17 cellular contexts compared by ENCODE assay signal in the genomic region with DNA sequence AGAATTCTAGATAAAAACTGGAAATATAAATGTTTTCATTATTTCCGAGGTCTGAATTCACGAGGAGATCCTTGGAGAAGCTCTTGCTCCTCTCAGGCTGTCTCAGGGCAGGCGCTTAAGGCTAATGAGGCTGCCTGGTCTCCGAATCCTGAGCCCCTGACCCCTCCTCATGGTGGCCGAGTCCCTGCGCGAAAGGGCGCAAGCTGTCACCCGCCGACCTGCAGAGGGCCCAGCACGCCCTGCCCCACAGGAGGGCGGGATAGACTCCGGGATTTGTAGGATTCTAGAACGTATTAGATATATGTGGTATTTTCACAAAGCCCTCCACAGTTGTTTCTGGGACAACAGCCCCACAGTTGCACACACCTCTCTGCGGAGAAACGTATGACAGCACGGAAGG.
DNase-seq lines count a peak whose midpoint lies in the region; ATAC-seq, FAIRE-seq and TF ChIP-seq lines count a peak whose summit lies in the region.
"Had no signal": no experiment of that assay in that cellular context is flagged by ENCODE, and none has a peak within 500 bp of the region (broad histone marks: within the 10 kb centered on the region; RNA-seq: fewer than 3 reads in every experiment).

No MANE protein-coding gene starts in this region.

- H3K4me2 ChIP-seq in GM23338 (no peak overlapping the region), K562 (ENCODE audit: insufficient read depth, low read length) (peak overlapping the region; percentile 25; the same call in 1 of the 2 replicates)

- TF ChIP-seq RAD21 in K562 (CRISPR knock-in tag; conservative IDR thresholded peaks at IDR 0.05 in 1 of 2, IDR thresholded peaks at IDR 0.05 in 1 of 2) = peak in 1 of 2 experiments; percentile 10; a peak in 1 of 4 replicates

- H3K36me3 ChIP-seq in GM23338 (ENCODE audit: insufficient read depth) (no peaks in the 10 kb centered on the region), K562 (ENCODE audit: control insufficient read depth, insufficient read depth, low read length) (no peaks in the 10 kb centered on the region), mucosa of descending colon (ENCODE audit: low read depth) (no peaks in the 10 kb centered on the region), upper lobe of right lung (no peaks in the 10 kb centered on the region)
- H3K36me3 ChIP-seq: HAP-1 had no signal

- peak overlapping the region; percentile 93 for H2AFZ ChIP-seq in GM23338
- H2AFZ ChIP-seq in K562 (ENCODE audit: low read depth, low read length) = peak overlapping the region; percentile 55; the same call in 1 of the 2 replicates

- no peaks in the 10 kb centered on the region for H4K20me1 ChIP-seq in GM23338 (replicated peaks; ENCODE audit: insufficient read depth)
- H4K20me1 ChIP-seq in K562 (replicated peaks; ENCODE audit: control insufficient read depth, insufficient read depth, low read length) = no peaks in the 10 kb centered on the region

- TF ChIP-seq EP300 in K562 (IDR thresholded peaks at IDR 0.05; ENCODE audit: low read length) = no peak

- CTCF ChIA-PET in K562 (lab: Yijun Ruan, JAX; ENCODE audit: low intra/inter-chr PET ratio) = no interaction called here

- no peaks in the 10 kb centered on the region for H3K9me3 Mint-ChIP-seq in GM23338
- no peaks in the 10 kb centered on the region for H3K9me3 Mint-ChIP-seq in activated T-cell treated with anti-CD3 and anti-CD28 coated beads, Interleukin-2, amount 50 U/mL, for 72 hours
- H3K9me3 Mint-ChIP-seq: CD4-positive, alpha-beta T cell; IgD-negative memory B cell had no signal

- ATAC-seq in GM23338 (peak; percentile 75), K562 (peak; percentile 80), mucosa of descending colon (peak; percentile 25), upper lobe of right lung (peak; percentile 55), GM21526 (IDR thresholded peaks at IDR 0.05; ENCODE audit: low FRiP score, unreplicated experiment) (no peak)
- no peak for ATAC-seq in activated T-cell treated with anti-CD3 and anti-CD28 coated beads, Interleukin-2, amount 50 U/mL, for 72 hours (replicated peaks in 1 of 2)
- ATAC-seq: HepG2 had no signal

- no peaks in the 10 kb centered on the region for H3F3A ChIP-seq in GM23338 (replicated peaks; ENCODE audit: low read depth)

- H3K4me1 ChIP-seq in GM23338 (ENCODE audit: insufficient read depth) (no peaks in the 10 kb centered on the region), K562 (replicated peaks in 1 of 2; ENCODE audit: control insufficient read depth in 2 of 2, insufficient read depth in 2 of 2, low read length in 2 of 2) (peaks cover 0 to 5% of the 10 kb centered on the region in 2 experiments; a peak in 1 of 5 replicates), mucosa of descending colon (ENCODE audit: low read depth) (no peaks in the 10 kb centered on the region), upper lobe of right lung (no peaks in the 10 kb centered on the region)
- H3K4me1 ChIP-seq: Caco-2, HAP-1 had no signal

- no peaks in the 10 kb centered on the region for H3K9me1 ChIP-seq in K562 (ENCODE audit: control insufficient read depth, insufficient read depth, low read length)

- FAIRE-seq in K562 (lab: Jason Lieb, UNC) = no peak
- FAIRE-seq: A204.1, H1, HepG2 had no signal

- no peak overlapping the region for H3K4me3 Mint-ChIP-seq in GM23338
- H3K4me3 Mint-ChIP-seq in activated T-cell treated with anti-CD3 and anti-CD28 coated beads, Interleukin-2, amount 50 U/mL, for 72 hours = no peak overlapping the region
- H3K4me3 Mint-ChIP-seq: CD4-positive, alpha-beta T cell; IgD-negative memory B cell had no signal

- in situ Hi-C loops in K562 (cut with MboI) = no loop called here

- TF ChIP-seq CTCF in GM23338 (conservative IDR thresholded peaks at IDR 0.05; ENCODE audit: low read depth in 2 of 2) = 0 out of 4 replicates have a peak, but pooled peaks of 1 of the 2 experiments have one; percentile 7
- TF ChIP-seq CTCF in K562 (IDR thresholded peaks at IDR 0.05 in 2 of 3, conservative IDR thresholded peaks at IDR 0.05 in 1 of 3; ENCODE audit: insufficient read depth in 2 of 3, low read depth in 1 of 3, low read length in 3 of 3) = no peak
- TF ChIP-seq CTCF in mucosa of descending colon (IDR thresholded peaks at IDR 0.05) = no peak
- no peak for TF ChIP-seq CTCF in upper lobe of right lung (IDR thresholded peaks at IDR 0.05)

- TF ChIP-seq POLR2A in K562 (conservative IDR thresholded peaks at IDR 0.05) = no peak

- no peaks in the 10 kb centered on the region for H3K36me3 Mint-ChIP-seq in GM23338 (ENCODE audit: low read depth)
- no peaks in the 10 kb centered on the region for H3K36me3 Mint-ChIP-seq in activated T-cell treated with anti-CD3 and anti-CD28 coated beads, Interleukin-2, amount 50 U/mL, for 72 hours (ENCODE audit: insufficient read depth in 2 of 2)
- H3K36me3 Mint-ChIP-seq: IgD-negative memory B cell had no signal

- H3K4me3 ChIP-seq in GM23338 = no peak overlapping the region
- H3K4me3 ChIP-seq in K562 = peak overlapping the region; percentile 18
- H3K4me3 ChIP-seq in mucosa of descending colon = no peak overlapping the region
- H3K4me3 ChIP-seq in upper lobe of right lung = no peak overlapping the region
- H3K4me3 ChIP-seq: HAP-1 had no signal

- H3K9me3 ChIP-seq in K562 (replicated peaks; ENCODE audit: control insufficient read depth, insufficient read depth, low read depth, low read length) (no peaks in the 10 kb centered on the region), mucosa of descending colon (no peaks in the 10 kb centered on the region), upper lobe of right lung (no peaks in the 10 kb centered on the region)
- H3K9me3 ChIP-seq: Caco-2, HAP-1 had no signal

- peak; percentile 16 for DNase-seq in GM23338 (ENCODE audit: low spot score)
- peak in 1 of 4 experiments; percentile 13 for DNase-seq in K562 (ENCODE audit: extremely low read depth in 1 of 4, low spot score in 3 of 4)
- no peak for DNase-seq in mucosa of descending colon
- no peak for DNase-seq in upper lobe of right lung
- no peak for DNase-seq in activated T-cell treated with anti-CD3 and anti-CD28 coated beads, Interleukin-2, amount 50 U/mL, for 72 hours
- no peak for DNase-seq in NCI-H1105 (lab: John Stamatoyannopoulos, UW)
- DNase-seq: ACHN; Caco-2; CD4-positive, alpha-beta T cell; GDM1 had no signal

- H3K27ac ChIP-seq in GM23338 (ENCODE audit: low read depth) (no peak overlapping the region), K562 (ENCODE audit: extremely low read depth, low read depth, low read length) (no peak overlapping the region), upper lobe of right lung (no peak overlapping the region)
- H3K27ac ChIP-seq: C4-2B had no signal

- no TSS peak for BruUV-seq in K562 (replicated peaks; lab: Mats Ljungman, UMichigan)

- intact Hi-C loops in K562 (cut with micrococcal nuclease) (no loop called here), mucosa of descending colon (cut with DNase I, micrococcal nuclease) (no loop called here), upper lobe of right lung (cut with DNase I) (no loop called here)

- H3K4me1 Mint-ChIP-seq in GM23338 = no peaks in the 10 kb centered on the region
- no peaks in the 10 kb centered on the region for H3K4me1 Mint-ChIP-seq in activated T-cell treated with anti-CD3 and anti-CD28 coated beads, Interleukin-2, amount 50 U/mL, for 72 hours (ENCODE audit: low read depth)
- H3K4me1 Mint-ChIP-seq: IgD-negative memory B cell had no signal

- peaks cover 4% of the 10 kb centered on the region; the same call in 1 of the 2 replicates for H3K9me2 ChIP-seq in GM23338 (ENCODE audit: insufficient read depth)

- H3K79me2 ChIP-seq in GM23338 (replicated peaks; ENCODE audit: insufficient read depth) (no peaks in the 10 kb centered on the region), K562 (ENCODE audit: control insufficient read depth, insufficient read depth, low read length) (no peaks in the 10 kb centered on the region; the same call in 2 of the 3 replicates)

- POLR2A ChIA-PET in K562 (lab: Yijun Ruan, JAX) = no interaction called here

- no peaks in the 10 kb centered on the region for H3K27me3 Mint-ChIP-seq in GM23338 (ENCODE audit: insufficient read depth, low read depth, poor library complexity)
- H3K27me3 Mint-ChIP-seq in activated T-cell treated with anti-CD3 and anti-CD28 coated beads, Interleukin-2, amount 50 U/mL, for 72 hours (ENCODE audit: low read depth) = no peaks in the 10 kb centered on the region
- H3K27me3 Mint-ChIP-seq: CD4-positive, alpha-beta T cell; IgD-negative memory B cell had no signal

- under 1% methylated on average over 17 of the region's 17 CpGs for WGBS in K562 (ENCODE audit: insufficient coverage, low coverage, missing lambda C conversion rate)

- no peak overlapping the region for H3K27ac Mint-ChIP-seq in GM23338
- H3K27ac Mint-ChIP-seq in activated T-cell treated with anti-CD3 and anti-CD28 coated beads, Interleukin-2, amount 50 U/mL, for 72 hours = no peak overlapping the region
- H3K27ac Mint-ChIP-seq: CD4-positive, alpha-beta T cell; IgD-negative memory B cell had no signal

- H3K27me3 ChIP-seq in GM23338 (ENCODE audit: insufficient read depth) (no peaks in the 10 kb centered on the region), K562 (ENCODE audit: control insufficient read depth in 2 of 2, insufficient read depth in 2 of 2, low read length in 2 of 2) (no peaks in the 10 kb centered on the region), upper lobe of right lung (no peaks in the 10 kb centered on the region)

- no peak overlapping the region for H3K9ac ChIP-seq in K562 (ENCODE audit: insufficient read depth in 1 of 2, low read depth in 2 of 2, low read length in 2 of 2)

TF ChIP-seq in GM23338, 12 proteins besides CTCF, POLR2A, EP300 and RAD21 (continues in another document):
- TF ChIP-seq CREB1 (CRISPR knock-in tag; IDR thresholded peaks at IDR 0.05; ENCODE audit: low read depth) (no peak), STAT1 (IDR thresholded peaks at IDR 0.05; ENCODE audit: unreplicated experiment) (no peak)

TF ChIP-seq in K562, 482 proteins besides CTCF, POLR2A, EP300 and RAD21 (continues in another document):
- no peak for TF ChIP-seq TAF15 (IDR thresholded peaks at IDR 0.05; ENCODE audit: low read depth, low read length)
- no peak for TF ChIP-seq MEIS2 (IDR thresholded peaks at IDR 0.05; ENCODE audit: partially characterized antibody)
- TF ChIP-seq TRIM24 (IDR thresholded peaks at IDR 0.05) = no peak
- TF ChIP-seq, protein P1, sequence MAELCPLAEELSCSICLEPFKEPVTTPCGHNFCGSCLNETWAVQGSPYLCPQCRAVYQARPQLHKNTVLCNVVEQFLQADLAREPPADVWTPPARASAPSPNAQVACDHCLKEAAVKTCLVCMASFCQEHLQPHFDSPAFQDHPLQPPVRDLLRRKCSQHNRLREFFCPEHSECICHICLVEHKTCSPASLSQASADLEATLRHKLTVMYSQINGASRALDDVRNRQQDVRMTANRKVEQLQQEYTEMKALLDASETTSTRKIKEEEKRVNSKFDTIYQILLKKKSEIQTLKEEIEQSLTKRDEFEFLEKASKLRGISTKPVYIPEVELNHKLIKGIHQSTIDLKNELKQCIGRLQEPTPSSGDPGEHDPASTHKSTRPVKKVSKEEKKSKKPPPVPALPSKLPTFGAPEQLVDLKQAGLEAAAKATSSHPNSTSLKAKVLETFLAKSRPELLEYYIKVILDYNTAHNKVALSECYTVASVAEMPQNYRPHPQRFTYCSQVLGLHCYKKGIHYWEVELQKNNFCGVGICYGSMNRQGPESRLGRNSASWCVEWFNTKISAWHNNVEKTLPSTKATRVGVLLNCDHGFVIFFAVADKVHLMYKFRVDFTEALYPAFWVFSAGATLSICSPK (IDR thresholded peaks at IDR 0.05; ENCODE audit: borderline replicate concordance) = no peak

Comparison
In these comparisons a context has a peak if more than half of its experiments do, and no peak if none do; other contexts are left out.
1. ATAC-seq: peak in GM23338 (single experiment), K562 (single experiment), mucosa of descending colon (single experiment) and upper lobe of right lung (single experiment); none in GM21526 (single experiment) and activated T-cell treated with anti-CD3 and anti-CD28 coated beads, Interleukin-2, amount 50 U/mL, for 72 hours (0 of 2).